ENCODE assay signal across 14 cellular contexts in the genomic region with DNA sequence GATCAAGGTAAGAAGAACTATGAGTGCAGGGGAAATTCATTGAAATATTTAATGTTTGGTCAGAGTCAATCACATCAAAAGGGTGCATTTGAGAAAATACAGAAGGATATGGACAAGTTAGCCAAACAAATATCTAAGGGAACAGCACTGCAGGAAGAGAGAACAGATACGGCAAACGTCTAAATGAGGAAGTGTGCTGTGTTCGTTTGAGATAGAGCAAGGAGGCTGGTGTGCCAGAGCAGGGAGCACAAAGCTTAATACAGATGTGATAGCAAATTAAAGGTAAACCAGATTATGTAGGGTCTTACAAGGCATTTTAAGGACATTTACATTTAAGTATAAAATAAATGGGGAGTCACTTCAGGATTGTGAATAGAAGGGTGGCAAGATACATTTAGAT.
"Had no signal": no experiment of that assay in that cellular context is flagged by ENCODE, and none has a peak within 500 bp of the region (broad histone marks: within the 10 kb centered on the region; RNA-seq: fewer than 3 reads in every experiment).

No MANE protein-coding gene starts in this region.

- FAIRE-seq: astrocyte, bronchial epithelial cell had no signal

- ATAC-seq: activated naive CD8-positive, alpha-beta T cell treated with anti-CD3 and anti-CD28 coated beads, Interleukin-2, amount 50 U/mL, for 24 hours; effector memory CD8-positive, alpha-beta T cell; left cardiac atrium; stimulated activated memory B cell treated with anti-CD40 and anti-IgM and Interleukin-4, amounts not matched to agents 10 μg/mL and 1 μg/mL and 100 μg/mL, for 72 hours had no signal

- H2AFZ ChIP-seq: parathyroid adenoma had no signal

- H3K9ac ChIP-seq: parathyroid adenoma had no signal

- H3K79me2 ChIP-seq: parathyroid adenoma had no signal

- DNase-seq: activated CD4-positive, alpha-beta T cell treated with anti-CD3 and anti-CD28 coated beads, Interleukin-2, amount 50 U/mL, for 48 hours; activated naive CD4-positive, alpha-beta T cell treated with anti-CD3 and anti-CD28 coated beads for 36 hours; activated naive CD8-positive, alpha-beta T cell treated with anti-CD3 and anti-CD28 coated beads, Interleukin-2, amount 50 U/mL, for 24 hours; effector memory CD8-positive, alpha-beta T cell; foreskin melanocyte; left cardiac atrium; midbrain; stimulated activated CD4-positive, alpha-beta T cell treated with anti-CD3 and anti-CD28 coated beads, Interleukin-2, amount 100 ng/mL, for 48 hours had no signal

- H3K4me1 ChIP-seq: parathyroid adenoma had no signal

- H3K4me3 ChIP-seq: lung had no signal

- H3K27ac ChIP-seq: parathyroid adenoma, VCaP had no signal
